Comparison of ENCODE assay signal across 17 cellular contexts in the genomic region with DNA sequence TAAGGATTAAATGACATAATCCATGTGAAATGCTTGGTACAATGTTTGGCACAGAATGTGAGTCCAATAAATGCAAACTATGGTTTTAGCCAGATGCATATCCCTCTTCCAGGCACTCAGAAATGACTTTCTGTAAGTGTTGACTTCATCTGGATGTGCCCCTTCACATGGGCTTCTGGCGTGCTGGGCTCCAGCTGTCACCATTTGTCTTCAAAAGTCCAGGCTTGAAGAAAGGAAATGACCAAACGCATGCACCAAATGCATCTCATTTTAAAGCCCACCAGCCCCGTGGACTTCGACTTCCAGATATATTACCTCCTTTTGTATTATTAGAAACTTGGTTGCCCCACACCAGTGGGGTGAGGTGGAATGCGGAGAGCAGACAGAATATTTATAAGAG. TPM values are rescaled to one million over a fixed set of nuclear protein-coding genes. Genes with fewer than 3 reads are reported as not detected.
A peak's percentile ranks its signal among the peaks of the same experiment; 100 is the strongest.
DNase-seq lines count a peak whose midpoint lies in the region; ATAC-seq and TF ChIP-seq lines count a peak whose summit lies in the region.
"Had no signal": no experiment of that assay in that cellular context is flagged by ENCODE, and none has a peak within 500 bp of the region (broad histone marks: within the 10 kb centered on the region; RNA-seq: fewer than 3 reads in every experiment).

No MANE protein-coding gene starts in this region.

- no peaks in the 10 kb centered on the region for H3K79me2 ChIP-seq in OCI-LY1 (ENCODE audit: insufficient read depth, low read length)
- no peaks in the 10 kb centered on the region for H3K79me2 ChIP-seq in trophoblast cell (ENCODE audit: control insufficient read depth, insufficient read depth, low read length, poor library complexity)

- H3K27ac Mint-ChIP-seq in activated CD4-positive, alpha-beta T cell treated with anti-CD3 and anti-CD28 coated beads for 36 hours = peak overlapping the region; percentile 71
- peak overlapping the region; percentile 56 for H3K27ac Mint-ChIP-seq in CD4-positive, alpha-beta T cell
- H3K27ac Mint-ChIP-seq in memory B cell = peak overlapping the region; percentile 86

- no peak for ATAC-seq in activated CD4-positive, alpha-beta T cell treated with anti-CD3 and anti-CD28 coated beads for 36 hours
- ATAC-seq in CD4-positive, alpha-beta T cell (ENCODE audit: poor library complexity) = no peak
- no peak for ATAC-seq in memory B cell (ENCODE audit: low read depth)
- ATAC-seq in GM21526 (IDR thresholded peaks at IDR 0.05; ENCODE audit: low FRiP score, unreplicated experiment) = no peak

- no peak overlapping the region for H2BK12ac ChIP-seq in trophoblast cell (ENCODE audit: low read length)

- H3K36me3 ChIP-seq in OCI-LY1 (ENCODE audit: insufficient read depth, low read length) (no peaks in the 10 kb centered on the region), trophoblast cell (ENCODE audit: control insufficient read depth in 1 of 2, insufficient read depth in 2 of 2, low read length in 2 of 2) (no peaks in the 10 kb centered on the region)

- no peak overlapping the region for H4K12ac ChIP-seq in trophoblast cell (ENCODE audit: low read depth, low read length)

- no peak overlapping the region for H3K4ac ChIP-seq in trophoblast cell (ENCODE audit: low read depth, low read length)

- H3K14ac ChIP-seq in trophoblast cell (ENCODE audit: low read length) = no peak overlapping the region

- H3K27me3 ChIP-seq in CD4-positive, alpha-beta T cell (ENCODE audit: control insufficient read depth, insufficient read depth, low read length) = no peaks in the 10 kb centered on the region
- no peaks in the 10 kb centered on the region for H3K27me3 ChIP-seq in OCI-LY1 (ENCODE audit: insufficient read depth, low read length)
- H3K27me3 ChIP-seq in trophoblast cell (ENCODE audit: insufficient read depth, low read length) = no peaks in the 10 kb centered on the region

- H3K9me2 ChIP-seq in OCI-LY1 (ENCODE audit: low read depth, low read length) = no peaks in the 10 kb centered on the region

- H3K4me3 Mint-ChIP-seq in activated CD4-positive, alpha-beta T cell treated with anti-CD3 and anti-CD28 coated beads for 36 hours = no peak overlapping the region
- H3K4me3 Mint-ChIP-seq in CD4-positive, alpha-beta T cell = no peak overlapping the region
- H3K4me3 Mint-ChIP-seq in memory B cell = no peak overlapping the region

- peaks cover 6% of the 10 kb centered on the region for H3K9me3 Mint-ChIP-seq in activated CD4-positive, alpha-beta T cell treated with anti-CD3 and anti-CD28 coated beads for 36 hours (ENCODE audit: low read depth)
- no peaks in the 10 kb centered on the region for H3K9me3 Mint-ChIP-seq in CD4-positive, alpha-beta T cell
- no peaks in the 10 kb centered on the region for H3K9me3 Mint-ChIP-seq in memory B cell

- CTCF ChIA-PET in activated CD4-positive, alpha-beta T cell treated with anti-CD3 and anti-CD28 coated beads for 36 hours (lab: Charles Lee) = interaction anchor here (0.6 to 5.5 kb wide), 8 partner anchors 8 to 698 kb away, joined by 3 to 59 read pairs (median 4); no protein-coding TSS in a partner anchor
- CTCF ChIA-PET in CD4-positive, alpha-beta T cell (lab: Charles Lee) = interaction anchor here (0.9 to 3.4 kb wide), 2 partner anchors 8 to 20 kb away, joined by 3 to 19 read pairs; no protein-coding TSS in a partner anchor

- H3F3A ChIP-seq in OCI-LY1 (ENCODE audit: insufficient read depth, low read length) = 0 out of 2 replicates have a peak, but pooled peaks cover 4% of the 10 kb centered on the region

- H2BK120ac ChIP-seq in trophoblast cell (ENCODE audit: insufficient read depth, low read length, poor library complexity) = no peak overlapping the region

- H3K18ac ChIP-seq in trophoblast cell (ENCODE audit: low read length) = no peak overlapping the region

- H3K36me3 Mint-ChIP-seq in activated CD4-positive, alpha-beta T cell treated with anti-CD3 and anti-CD28 coated beads for 36 hours (ENCODE audit: low read depth) = peaks cover 4% of the 10 kb centered on the region
- H3K36me3 Mint-ChIP-seq in CD4-positive, alpha-beta T cell (ENCODE audit: low read depth) = no peaks in the 10 kb centered on the region
- no peaks in the 10 kb centered on the region for H3K36me3 Mint-ChIP-seq in memory B cell

- H4K20me1 ChIP-seq in OCI-LY1 (ENCODE audit: insufficient read depth, low read length) = no peaks in the 10 kb centered on the region

- no peaks in the 10 kb centered on the region for H3K27me3 Mint-ChIP-seq in activated CD4-positive, alpha-beta T cell treated with anti-CD3 and anti-CD28 coated beads for 36 hours
- H3K27me3 Mint-ChIP-seq in CD4-positive, alpha-beta T cell = no peaks in the 10 kb centered on the region
- no peaks in the 10 kb centered on the region for H3K27me3 Mint-ChIP-seq in memory B cell

- intact Hi-C loops in activated CD4-positive, alpha-beta T cell treated with anti-CD3 and anti-CD28 coated beads for 36 hours (cut with DNase I, micrococcal nuclease) = no loop called here
- intact Hi-C loops in CD4-positive, alpha-beta T cell (cut with DNase I, micrococcal nuclease) = no loop called here

- no peaks in the 10 kb centered on the region for H3K79me1 ChIP-seq in trophoblast cell (ENCODE audit: low read length)

- no peak overlapping the region for H2AK5ac ChIP-seq in trophoblast cell (ENCODE audit: low read length)

- H3K4me2 ChIP-seq in OCI-LY1 (ENCODE audit: low read length) = no peak overlapping the region
- H3K4me2 ChIP-seq in trophoblast cell (ENCODE audit: low read length) = no peak overlapping the region
- H3K4me2 ChIP-seq: PC-9 had no signal

- H4K91ac ChIP-seq in trophoblast cell (ENCODE audit: low read depth, low read length) = no peak overlapping the region

- no peak for DNase-seq in activated CD4-positive, alpha-beta T cell treated with anti-CD3 and anti-CD28 coated beads for 36 hours
- DNase-seq in activated CD4-positive, alpha-beta T cell treated with anti-CD3 and anti-CD28 coated beads for 1 hour = no peak
- DNase-seq in CD4-positive, alpha-beta T cell = no peak
- DNase-seq in memory B cell (ENCODE audit: low spot score in 2 of 2) (no peak), SHP77 (lab: John Stamatoyannopoulos, UW) (no peak), trophoblast cell (no peak)
- DNase-seq: GOT3; NCI-H1105; NCI-H187 treated with DMSO at 0.1 percent for 48 hours; NCI-H526; NK-92 treated with Interleukin-12 subunit alpha and Interleukin-12 subunit beta, amount 100 ng/mL, for 24 hours; PC-9 had no signal

- H3K9ac ChIP-seq in OCI-LY1 (ENCODE audit: low read length) = no peak overlapping the region; the same call in 1 of the 2 replicates
- H3K9ac ChIP-seq in trophoblast cell (ENCODE audit: low read length) = no peak overlapping the region

- no peak overlapping the region for H3K4me3 ChIP-seq in OCI-LY1 (ENCODE audit: low read depth, low read length, poor library complexity, severe bottlenecking)
- H3K4me3 ChIP-seq in trophoblast cell (ENCODE audit: low read depth, low read length) = no peak overlapping the region
- H3K4me3 ChIP-seq: K562, PC-9, SK-N-MC had no signal

- no peaks in the 10 kb centered on the region for H3K9me3 ChIP-seq in CD4-positive, alpha-beta T cell (ENCODE audit: control insufficient read depth, low read length)
- H3K9me3 ChIP-seq in OCI-LY1 (ENCODE audit: low read length) (no peaks in the 10 kb centered on the region), trophoblast cell (ENCODE audit: insufficient read depth, low read depth, low read length) (no peaks in the 10 kb centered on the region)

- H2BK5ac ChIP-seq in trophoblast cell (ENCODE audit: low read depth, low read length, poor library complexity) = no peak overlapping the region

- H3K4me1 ChIP-seq in OCI-LY1 (ENCODE audit: insufficient read depth, low read length, severe bottlenecking) = peaks cover 69% of the 10 kb centered on the region
- no peaks in the 10 kb centered on the region for H3K4me1 ChIP-seq in trophoblast cell (ENCODE audit: control insufficient read depth in 1 of 2, insufficient read depth in 2 of 2, low read length in 2 of 2)

- H2AFZ ChIP-seq in OCI-LY1 (ENCODE audit: low read length) = no peak overlapping the region
- no peak overlapping the region for H2AFZ ChIP-seq in trophoblast cell (ENCODE audit: insufficient read depth, low read length, poor library complexity)
- H2AFZ ChIP-seq: PC-9 had no signal

- POLR2A ChIA-PET in activated CD4-positive, alpha-beta T cell treated with anti-CD3 and anti-CD28 coated beads for 36 hours (lab: Charles Lee) = interaction anchor here (1.5 kb wide), 1 partner anchor 12 kb away, joined by 4 read pairs; no protein-coding TSS in a partner anchor
- POLR2A ChIA-PET in CD4-positive, alpha-beta T cell (lab: Charles Lee) = interaction anchor here (2.6 kb wide), 1 partner anchor 15 kb away, joined by 28 read pairs; no protein-coding TSS in a partner anchor

- peaks cover 67% of the 10 kb centered on the region for H3K4me1 Mint-ChIP-seq in activated CD4-positive, alpha-beta T cell treated with anti-CD3 and anti-CD28 coated beads for 36 hours
- H3K4me1 Mint-ChIP-seq in CD4-positive, alpha-beta T cell (ENCODE audit: low read depth) = peaks cover 53% of the 10 kb centered on the region
- peaks cover 55% of the 10 kb centered on the region for H3K4me1 Mint-ChIP-seq in memory B cell

- TF ChIP-seq CTCF in CD4-positive, alpha-beta T cell (IDR thresholded peaks at IDR 0.05) = no peak
- TF ChIP-seq CTCF in OCI-LY1 (IDR thresholded peaks at IDR 0.05; ENCODE audit: low read length) = no peak

- no peak overlapping the region for H3K23ac ChIP-seq in trophoblast cell (ENCODE audit: low read length)

- WGBS in trophoblast cell (ENCODE audit: extremely low coverage, insufficient coverage, insufficient read length) = no CpG with 5 or more reads among the region's 5 CpGs

- H3K27ac ChIP-seq in CD4-positive, alpha-beta T cell (ENCODE audit: low read depth, low read length) = no peak overlapping the region
- peak overlapping the region; percentile 93 for H3K27ac ChIP-seq in OCI-LY1 (ENCODE audit: low read depth, low read length, poor library complexity, severe bottlenecking)
- H3K27ac ChIP-seq in trophoblast cell (ENCODE audit: low read depth, low read length) = no peak overlapping the region
- H3K27ac ChIP-seq: C4-2B, PC-9, SK-N-MC had no signal

- H4K8ac ChIP-seq in trophoblast cell (ENCODE audit: low read depth, low read length) = no peak overlapping the region

RNA-seq across cellular contexts. Expression of a gene that starts 23.7 kb away (rescaled TPM):
- total RNA-seq in activated CD4-positive, alpha-beta T cell treated with anti-CD3 and anti-CD28 coated beads for 36 hours = 1 to 10 TPM; 1.6 to 1.7 TPM
- total RNA-seq in CD4-positive, alpha-beta T cell = 1 to 10 TPM; 1.9 to 2.3 TPM
- 0.55 and 0.56 TPM in 2 replicates for polyA plus RNA-seq in trophoblast cell (2013)

RNA-seq across cellular contexts. Expression of a gene that starts 46.7 kb away (rescaled TPM):
- total RNA-seq in activated CD4-positive, alpha-beta T cell treated with anti-CD3 and anti-CD28 coated beads for 36 hours = 10 to 100 TPM; 10.5 to 11.4 TPM
- total RNA-seq in CD4-positive, alpha-beta T cell = 1 to 10 TPM; 7.6 to 8.1 TPM
- 7.3 and 7.6 TPM in 2 replicates for polyA plus RNA-seq in trophoblast cell (2013)

RNA-seq across cellular contexts. Expression of a gene that starts 50.1 kb away (rescaled TPM):
- total RNA-seq in activated CD4-positive, alpha-beta T cell treated with anti-CD3 and anti-CD28 coated beads for 36 hours = 10 to 100 TPM; 30.9 to 36.6 TPM
- total RNA-seq in CD4-positive, alpha-beta T cell = 10 to 100 TPM; 69.3 to 70.3 TPM
- 116 and 119 TPM in 2 replicates for polyA plus RNA-seq in trophoblast cell (2013)
